Comparison of ENCODE assay signal across 15 cellular contexts in the genomic region with DNA sequence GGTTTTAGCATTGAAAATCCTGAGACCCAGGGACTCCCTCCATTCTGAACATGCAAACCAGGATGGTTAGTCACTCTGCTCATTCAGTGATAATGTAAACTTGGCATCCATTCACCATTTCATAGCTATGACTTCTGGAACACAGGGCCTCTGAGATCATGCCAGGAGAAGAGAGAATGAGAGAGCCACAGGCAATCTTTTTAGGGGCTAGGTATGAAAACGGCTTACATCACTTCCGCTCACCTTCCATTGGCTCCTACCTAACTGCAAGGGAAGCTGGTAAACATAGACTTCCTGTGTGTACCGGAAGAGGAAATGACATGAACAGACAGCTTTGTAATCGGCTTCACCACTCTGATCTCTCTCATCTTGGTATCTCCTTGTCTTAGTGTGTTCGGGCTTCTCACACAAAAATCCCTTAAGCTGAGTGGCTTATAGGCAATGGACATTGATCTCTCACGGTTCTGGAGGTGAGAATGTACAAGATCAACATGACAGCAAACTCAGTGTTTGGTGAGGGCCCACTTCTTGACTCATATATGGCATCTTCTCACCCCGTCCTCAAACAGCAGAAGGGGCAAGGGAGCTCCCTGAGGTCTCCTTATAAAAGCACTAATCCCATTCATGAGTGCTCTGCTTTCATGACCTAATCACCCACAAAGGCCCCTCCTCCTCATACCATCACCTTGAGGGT.
A peak's percentile ranks its signal among the peaks of the same experiment; 100 is the strongest.
DNase-seq lines count a peak whose midpoint lies in the region; ATAC-seq, FAIRE-seq and TF ChIP-seq lines count a peak whose summit lies in the region.
"Had no signal": no experiment of that assay in that cellular context is flagged by ENCODE, and none has a peak within 500 bp of the region (broad histone marks: within the 10 kb centered on the region; RNA-seq: fewer than 3 reads in every experiment).

No MANE protein-coding gene starts in this region.

- H3K4me1 ChIP-seq in Karpas-422 (ENCODE audit: low read length) (no peaks in the 10 kb centered on the region), kidney (ENCODE audit: control insufficient read depth in 1 of 2, insufficient read depth in 1 of 2, low read depth in 1 of 2, low read length in 2 of 2) (no peaks in the 10 kb centered on the region)

- no peaks in the 10 kb centered on the region for H3K36me3 Mint-ChIP-seq in activated CD4-positive, alpha-beta T cell treated with anti-CD3 and anti-CD28 coated beads for 36 hours (ENCODE audit: low read depth)
- H3K36me3 Mint-ChIP-seq: activated naive CD4-positive, alpha-beta T cell treated with anti-CD3 and anti-CD28 coated beads, Interleukin-2, amount 50 U/mL, for 24 hours had no signal

- FAIRE-seq in kidney (lab: Jason Lieb, UNC), result no peak

- POLR2A ChIA-PET in activated CD4-positive, alpha-beta T cell treated with anti-CD3 and anti-CD28 coated beads for 36 hours (lab: Charles Lee), result no interaction called here

- DNase-seq in AG20443 (ENCODE audit: low spot score), result peak; percentile 71
- peak; percentile 44 for DNase-seq in Karpas-422
- DNase-seq in astrocyte of the spinal cord (ENCODE audit: low read depth, low spot score), result peak; percentile 86
- DNase-seq in iris pigment epithelial cell (ENCODE audit: low read depth), result peak; percentile 90
- no peak for DNase-seq in germinal center (ENCODE audit: low spot score)
- no peak for DNase-seq in kidney
- DNase-seq in activated CD4-positive, alpha-beta T cell treated with anti-CD3 and anti-CD28 coated beads for 36 hours, result no peak
- DNase-seq: CD4-positive, alpha-beta T cell; cortex of kidney; kidney glomerular epithelial cell; NCI-H146; NCI-H524; stimulated activated naive CD8-positive, alpha-beta T cell treated with anti-CD3 and anti-CD28 coated beads, Interleukin-15, Interleukin-2, amounts not matched to agents 100 U/mL and 50 U/mL, for 24 hours had no signal

- TF ChIP-seq CTCF in astrocyte of the spinal cord (IDR thresholded peaks at IDR 0.05; ENCODE audit: low read depth, low read length) (no peak), kidney (IDR thresholded peaks at IDR 0.05; ENCODE audit: borderline replicate concordance, extremely low read depth, insufficient read depth) (no peak)

- CTCF ChIA-PET in activated CD4-positive, alpha-beta T cell treated with anti-CD3 and anti-CD28 coated beads for 36 hours (lab: Charles Lee), result no interaction called here

- H3K9ac ChIP-seq in Karpas-422 (ENCODE audit: low read length), result no peak overlapping the region
- no peak overlapping the region for H3K9ac ChIP-seq in kidney (ENCODE audit: low read length in 2 of 2)

- no peaks in the 10 kb centered on the region for H3K4me1 Mint-ChIP-seq in activated CD4-positive, alpha-beta T cell treated with anti-CD3 and anti-CD28 coated beads for 36 hours
- H3K4me1 Mint-ChIP-seq: activated naive CD4-positive, alpha-beta T cell treated with anti-CD3 and anti-CD28 coated beads, Interleukin-2, amount 50 U/mL, for 24 hours had no signal

- H3K9me2 ChIP-seq in Karpas-422 (replicated peaks; ENCODE audit: insufficient read depth, low read length), result no peaks in the 10 kb centered on the region

- H3K4me3 Mint-ChIP-seq in activated CD4-positive, alpha-beta T cell treated with anti-CD3 and anti-CD28 coated beads for 36 hours, result no peak overlapping the region
- H3K4me3 Mint-ChIP-seq: activated naive CD4-positive, alpha-beta T cell treated with anti-CD3 and anti-CD28 coated beads, Interleukin-2, amount 50 U/mL, for 24 hours; CD4-positive, alpha-beta T cell had no signal

- H3K4me2 ChIP-seq in Karpas-422 (ENCODE audit: low read depth, low read length, poor library complexity, severe bottlenecking), result no peak overlapping the region

- peaks cover 8% of the 10 kb centered on the region for H3K9me3 Mint-ChIP-seq in activated CD4-positive, alpha-beta T cell treated with anti-CD3 and anti-CD28 coated beads for 36 hours (ENCODE audit: low read depth)

- H3K9me3 ChIP-seq in Karpas-422 (ENCODE audit: low read length) (peaks cover 15% of the 10 kb centered on the region), kidney (ENCODE audit: control insufficient read depth in 1 of 2, low read length in 2 of 2) (no peaks in the 10 kb centered on the region)

- no peaks in the 10 kb centered on the region for H3K27me3 Mint-ChIP-seq in activated CD4-positive, alpha-beta T cell treated with anti-CD3 and anti-CD28 coated beads for 36 hours
- H3K27me3 Mint-ChIP-seq: activated naive CD4-positive, alpha-beta T cell treated with anti-CD3 and anti-CD28 coated beads, Interleukin-2, amount 50 U/mL, for 24 hours; CD4-positive, alpha-beta T cell had no signal

- H3K36me3 ChIP-seq in Karpas-422 (ENCODE audit: insufficient read depth, low read length) (no peaks in the 10 kb centered on the region), kidney (ENCODE audit: control insufficient read depth in 1 of 2, insufficient read depth in 2 of 2, low read length in 2 of 2) (no peaks in the 10 kb centered on the region)

- no peaks in the 10 kb centered on the region for H3K27me3 ChIP-seq in Karpas-422 (ENCODE audit: low read length)

- in situ Hi-C loops in astrocyte of the spinal cord (cut with HindIII; ENCODE audit: low sequenced_read_pairs), result no loop called here

- no peak overlapping the region for H3K27ac Mint-ChIP-seq in activated CD4-positive, alpha-beta T cell treated with anti-CD3 and anti-CD28 coated beads for 36 hours
- H3K27ac Mint-ChIP-seq: activated naive CD4-positive, alpha-beta T cell treated with anti-CD3 and anti-CD28 coated beads, Interleukin-2, amount 50 U/mL, for 24 hours; CD4-positive, alpha-beta T cell had no signal

- ATAC-seq in GM18909 (IDR thresholded peaks at IDR 0.05; ENCODE audit: poor library complexity, unreplicated experiment), result no peak
- no peak for ATAC-seq in activated CD4-positive, alpha-beta T cell treated with anti-CD3 and anti-CD28 coated beads for 36 hours
- ATAC-seq: stimulated activated naive CD8-positive, alpha-beta T cell treated with anti-CD3 and anti-CD28 coated beads, Interleukin-15, Interleukin-2, amounts not matched to agents 100 U/mL and 50 U/mL, for 24 hours had no signal

- H3K27ac ChIP-seq in Karpas-422 (ENCODE audit: low read length), result no peak overlapping the region
- H3K27ac ChIP-seq in kidney (ENCODE audit: low read depth in 2 of 2, low read length in 2 of 2), result no peak overlapping the region

- H4K20me1 ChIP-seq in Karpas-422 (ENCODE audit: insufficient read depth, low read depth, low read length), result no peaks in the 10 kb centered on the region

- intact Hi-C loops in kidney (cut with DNase I), result no loop called here
- intact Hi-C loops in activated CD4-positive, alpha-beta T cell treated with anti-CD3 and anti-CD28 coated beads for 36 hours (cut with DNase I, micrococcal nuclease), result no loop called here

- H3K79me2 ChIP-seq in Karpas-422 (ENCODE audit: low read length), result no peaks in the 10 kb centered on the region

- no peak overlapping the region for H2AFZ ChIP-seq in Karpas-422 (ENCODE audit: low read length)

- H3K4me3 ChIP-seq in Karpas-422 (ENCODE audit: low read length) (no peak overlapping the region), astrocyte of the spinal cord (ENCODE audit: low read depth, low read length) (no peak overlapping the region), kidney (ENCODE audit: low read length in 2 of 2) (no peak overlapping the region)

Comparison
In these comparisons a context has a peak if more than half of its experiments do, and no peak if none do; other contexts are left out.
1. DNase-seq: peak in AG20443 (single experiment), Karpas-422 (single experiment), astrocyte of the spinal cord (single experiment) and iris pigment epithelial cell (single experiment); none in germinal center (single experiment), kidney (single experiment) and activated CD4-positive, alpha-beta T cell treated with anti-CD3 and anti-CD28 coated beads for 36 hours (single experiment).